10 cellular contexts compared by ENCODE assay signal in genomic region chr6:112086744-112087135, GRCh38. TPM values are rescaled to one million over a fixed set of nuclear protein-coding genes. Genes with fewer than 3 reads are reported as not detected.
DNase-seq lines count a peak whose midpoint lies in the region; ATAC-seq, FAIRE-seq and TF ChIP-seq lines count a peak whose summit lies in the region.
"Had no signal": no experiment of that assay in that cellular context is flagged by ENCODE, and none has a peak within 500 bp of the region (broad histone marks: within the 10 kb centered on the region; RNA-seq: fewer than 3 reads in every experiment).

No MANE protein-coding gene starts in this region.

- POLR2A ChIA-PET in K562 (lab: Yijun Ruan, JAX): interaction anchor here (0.7 to 1.8 kb wide), 3 partner anchors 13 to 58 kb away, joined by 3 to 9 read pairs (median 3); no protein-coding TSS in a partner anchor

- H2AFZ ChIP-seq in K562 (ENCODE audit: low read depth, low read length): peak overlapping the region; percentile 95

- peak overlapping the region; percentile 92 for H3K4me2 ChIP-seq in K562 (ENCODE audit: insufficient read depth, low read length)

- intact Hi-C loops in K562 (cut with micrococcal nuclease): loop anchor here (2.0 to 5.0 kb wide), 2 partner anchors 61 to 76 kb away; no protein-coding TSS in a partner anchor

- peak in 1 of 2 experiments; percentile 37; a peak in 2 of 4 replicates for TF ChIP-seq RAD21 in K562 (CRISPR knock-in tag; conservative IDR thresholded peaks at IDR 0.05 in 1 of 2, IDR thresholded peaks at IDR 0.05 in 1 of 2)

- H3K9me3 ChIP-seq in BE2C: no peaks in the 10 kb centered on the region
- no peaks in the 10 kb centered on the region for H3K9me3 ChIP-seq in K562 (replicated peaks; ENCODE audit: control insufficient read depth, insufficient read depth, low read depth, low read length)

- no peaks in the 10 kb centered on the region for H3K4me1 ChIP-seq in BE2C
- no peaks in the 10 kb centered on the region; a peak in 1 of 5 replicates for H3K4me1 ChIP-seq in K562 (replicated peaks in 1 of 2; ENCODE audit: control insufficient read depth in 2 of 2, insufficient read depth in 2 of 2, low read length in 2 of 2)

- H3K27me3 Mint-ChIP-seq in stimulated activated naive B cell treated with anti-CD40 and anti-IgM and Interleukin-4, amounts not matched to agents 10 μg/mL and 1 μg/mL and 100 μg/mL, for 72 hours: peaks cover 0 to 7% of the 10 kb centered on the region in 2 donors

- H3K36me3 ChIP-seq in BE2C (no peaks in the 10 kb centered on the region), K562 (ENCODE audit: control insufficient read depth, insufficient read depth, low read length) (peaks cover 30% of the 10 kb centered on the region)

- no peaks in the 10 kb centered on the region for H4K20me1 ChIP-seq in K562 (replicated peaks; ENCODE audit: control insufficient read depth, insufficient read depth, low read length)

- no peak for TF ChIP-seq EP300 in K562 (IDR thresholded peaks at IDR 0.05; ENCODE audit: low read length)

- H3K9me3 Mint-ChIP-seq in stimulated activated naive B cell treated with anti-CD40 and anti-IgM and Interleukin-4, amounts not matched to agents 10 μg/mL and 1 μg/mL and 100 μg/mL, for 72 hours: no peaks in the 10 kb centered on the region
- H3K9me3 Mint-ChIP-seq: stimulated activated naive CD8-positive, alpha-beta T cell treated with anti-CD3 and anti-CD28 coated beads, Interleukin-15, Interleukin-2, amounts not matched to agents 100 ng/mL and 50 ng/mL, for 24 hours had no signal

- TSS peak; percentile 50 for BruUV-seq in K562 (replicated peaks; lab: Mats Ljungman, UMichigan)

- peak overlapping the region; percentile 97 for H3K4me3 ChIP-seq in BE2C (ENCODE audit: low read depth, low read length)
- peak overlapping the region; percentile 62 for H3K4me3 ChIP-seq in K562

- H3K9ac ChIP-seq in K562 (ENCODE audit: insufficient read depth in 1 of 2, low read depth in 2 of 2, low read length in 2 of 2): peak overlapping the region; percentile 81 to 98

- peaks cover 9% of the 10 kb centered on the region; the same call in 2 of the 3 replicates for H3K79me2 ChIP-seq in K562 (ENCODE audit: control insufficient read depth, insufficient read depth, low read length)

- peak; percentile 78 for FAIRE-seq in K562 (lab: Jason Lieb, UNC)

- H3K27ac Mint-ChIP-seq in stimulated activated naive B cell treated with anti-CD40 and anti-IgM and Interleukin-4, amounts not matched to agents 10 μg/mL and 1 μg/mL and 100 μg/mL, for 72 hours: no peak overlapping the region
- H3K27ac Mint-ChIP-seq: stimulated activated naive CD8-positive, alpha-beta T cell treated with anti-CD3 and anti-CD28 coated beads, Interleukin-15, Interleukin-2, amounts not matched to agents 100 ng/mL and 50 ng/mL, for 24 hours had no signal

- in situ Hi-C loops in K562 (cut with MboI): no loop called here

- ATAC-seq in GM18861 (IDR thresholded peaks at IDR 0.05; ENCODE audit: unreplicated experiment): peak; percentile 30
- peak; percentile 24 for ATAC-seq in HG03045 (IDR thresholded peaks at IDR 0.05; ENCODE audit: unreplicated experiment)
- peak; percentile 69 for ATAC-seq in K562
- ATAC-seq in stimulated activated naive B cell treated with anti-CD40 and anti-IgM and Interleukin-4, amounts not matched to agents 10 μg/mL and 1 μg/mL and 100 μg/mL, for 72 hours (replicated peaks): peak; percentile 38 to 41

- H3K9me1 ChIP-seq in K562 (ENCODE audit: control insufficient read depth, insufficient read depth, low read length): no peaks in the 10 kb centered on the region

- TF ChIP-seq CTCF in BE2C (IDR thresholded peaks at IDR 0.05; ENCODE audit: low read depth, low read length): no peak
- TF ChIP-seq CTCF in K562 (IDR thresholded peaks at IDR 0.05 in 2 of 3, conservative IDR thresholded peaks at IDR 0.05 in 1 of 3; ENCODE audit: insufficient read depth in 2 of 3, low read depth in 1 of 3, low read length in 3 of 3): peak in 1 of 3 experiments; percentile 19; a peak in 2 of 6 replicates

- no peak for DNase-seq in BE2C
- DNase-seq in NCI-H226: peak; percentile 3
- peak; percentile 38 to 48 (median 43) for DNase-seq in K562 (ENCODE audit: extremely low read depth in 1 of 4, low spot score in 3 of 4)
- DNase-seq in iPS-NIHi7 (ENCODE audit: extremely low spot score): peak; percentile 29
- no peak for DNase-seq in stimulated activated naive B cell treated with anti-CD40 and anti-IgM and Interleukin-4, amounts not matched to agents 10 μg/mL and 1 μg/mL and 100 μg/mL, for 72 hours
- DNase-seq in stimulated activated CD4-positive, alpha-beta T cell treated with anti-CD3 and anti-CD28 coated beads, Interleukin-2, amount 100 ng/mL, for 24 hours: no peak

- CTCF ChIA-PET in K562 (lab: Yijun Ruan, JAX; ENCODE audit: low intra/inter-chr PET ratio): interaction anchor here (2.2 kb wide), 1 partner anchor 76 kb away, joined by 11 read pairs; no protein-coding TSS in a partner anchor

- 1% methylated on average over 8 of the region's 8 CpGs for WGBS in K562 (ENCODE audit: insufficient coverage, low coverage, missing lambda C conversion rate)

- peak overlapping the region; percentile 67 for H3K27ac ChIP-seq in K562 (ENCODE audit: extremely low read depth, low read depth, low read length)

- H3K27me3 ChIP-seq in BE2C (no peaks in the 10 kb centered on the region), K562 (ENCODE audit: control insufficient read depth in 2 of 2, insufficient read depth in 2 of 2, low read length in 2 of 2) (peaks cover 0 to 2% of the 10 kb centered on the region in 2 experiments; a peak in 2 of 5 replicates)

- TF ChIP-seq POLR2A in K562 (conservative IDR thresholded peaks at IDR 0.05): no peak

- H3K36me3 Mint-ChIP-seq in stimulated activated naive B cell treated with anti-CD40 and anti-IgM and Interleukin-4, amounts not matched to agents 10 μg/mL and 1 μg/mL and 100 μg/mL, for 72 hours: peaks cover 6% of the 10 kb centered on the region in 2 donors

- no peak overlapping the region for H3K4me3 Mint-ChIP-seq in stimulated activated naive B cell treated with anti-CD40 and anti-IgM and Interleukin-4, amounts not matched to agents 10 μg/mL and 1 μg/mL and 100 μg/mL, for 72 hours
- H3K4me3 Mint-ChIP-seq: stimulated activated naive CD8-positive, alpha-beta T cell treated with anti-CD3 and anti-CD28 coated beads, Interleukin-15, Interleukin-2, amounts not matched to agents 100 ng/mL and 50 ng/mL, for 24 hours had no signal

- peaks cover 0 to 3% of the 10 kb centered on the region in 2 donors for H3K4me1 Mint-ChIP-seq in stimulated activated naive B cell treated with anti-CD40 and anti-IgM and Interleukin-4, amounts not matched to agents 10 μg/mL and 1 μg/mL and 100 μg/mL, for 72 hours

RNA-seq across cellular contexts. Expression of gene TUBE1, which starts 0.5 kb away (rescaled TPM):
- polyA plus RNA-seq in BE2C (2012; ENCODE audit: insufficient read depth, insufficient read length, low read depth): 33.6 TPM
- 56.2 and 157 TPM in 2 replicates for total RNA-seq in K562 (2011; cell fraction: chromatin; rRNA removed; ENCODE audit: low replicate concordance)
- total RNA-seq in K562 (2011; cell fraction: nucleolus; rRNA removed): 30.2 and 37.0 TPM in 2 replicates
- 68.5 and 112 TPM in 2 replicates for total RNA-seq in K562 (2011; cell fraction: nucleoplasm; rRNA removed)
- total RNA-seq in K562 (2014; rRNA removed): 35.0 TPM in 2 replicates
- total RNA-seq in K562 (2014; rRNA removed; fragmentation: Illumina TruSeq; extraction: Trizol): 39.1 and 39.6 TPM in 2 replicates
- total RNA-seq in K562 (2015; rRNA removed; fragmentation: Illumina TruSeq; extraction: Trizol): 17.2 and 21.8 TPM in 2 replicates
- 21.7 and 22.2 TPM in 2 replicates for total RNA-seq in K562 (2021)
- polyA plus RNA-seq in K562 (2011; rRNA removed): 58.4 and 67.9 TPM in 2 replicates
- polyA plus RNA-seq in K562 (2011; cell fraction: cytosol; rRNA removed): 7.1 and 21.4 TPM in 2 replicates
- polyA plus RNA-seq in K562 (2011; cell fraction: nucleus; rRNA removed): 60.5 and 104 TPM in 2 replicates
- 10.0 and 20.1 TPM in 2 replicates for polyA plus RNA-seq in K562 (2012)
- polyA plus RNA-seq in K562 (2014; fragmentation: Illumina TruSeq; extraction: Trizol): 30.2 and 30.8 TPM in 2 replicates
- polyA plus RNA-seq in K562 (2014; fragmentation: Nextera tagmentation; extraction: Ambion mirVana): 10 to 100 TPM; 18.9 to 21.6 TPM
- 36.9 and 41.2 TPM in 2 replicates for polyA plus RNA-seq in K562 (2014; rRNA removed)
- 35.5 and 53.3 TPM in 2 replicates for polyA minus RNA-seq in K562 (2011; rRNA and poly(A)+ RNA removed)
- 9.9 and 12.3 TPM in 2 replicates for polyA minus RNA-seq in K562 (2011; cell fraction: cytosol; rRNA and poly(A)+ RNA removed)
- polyA minus RNA-seq in K562 (2011; cell fraction: nucleus; rRNA and poly(A)+ RNA removed): 64.0 and 118 TPM in 2 replicates

RNA-seq across cellular contexts. Expression of gene FAM229B, which starts 0.7 kb away (rescaled TPM):
- 19.2 TPM for polyA plus RNA-seq in BE2C (2012; ENCODE audit: insufficient read depth, insufficient read length, low read depth)
- 0.56 TPM in 1 of 2 replicates, not detected in the other for total RNA-seq in K562 (2011; cell fraction: chromatin; rRNA removed; ENCODE audit: low replicate concordance)
- total RNA-seq in K562 (2011; cell fraction: nucleolus; rRNA removed): 0.26 and 0.50 TPM in 2 replicates
- total RNA-seq in K562 (2011; cell fraction: nucleoplasm; rRNA removed): 0.44 and 0.53 TPM in 2 replicates
- total RNA-seq in K562 (2014; rRNA removed) (4.0 and 5.9 TPM in 2 replicates), K562 (2014; rRNA removed; fragmentation: Illumina TruSeq; extraction: Trizol) (5.3 and 5.8 TPM in 2 replicates), K562 (2015; rRNA removed; fragmentation: Illumina TruSeq; extraction: Trizol) (3.3 and 3.5 TPM in 2 replicates), K562 (2021) (4.0 and 4.3 TPM in 2 replicates)
- polyA plus RNA-seq in K562 (2011; rRNA removed) (10.4 and 17.4 TPM in 2 replicates), K562 (2014; fragmentation: Illumina TruSeq; extraction: Trizol) (5.1 and 5.8 TPM in 2 replicates), K562 (2014; fragmentation: Nextera tagmentation; extraction: Ambion mirVana) (10 to 100 TPM; 12.6 to 14.6 TPM), K562 (2014; rRNA removed) (5.7 and 8.2 TPM in 2 replicates)
- 5.7 and 7.7 TPM in 2 replicates for polyA plus RNA-seq in K562 (2011; cell fraction: cytosol; rRNA removed)
- 3.4 and 3.8 TPM in 2 replicates for polyA plus RNA-seq in K562 (2011; cell fraction: nucleus; rRNA removed)
- polyA plus RNA-seq in K562 (2012): 4.5 and 4.6 TPM in 2 replicates
- polyA minus RNA-seq in K562 (2011; rRNA and poly(A)+ RNA removed): 1.5 and 2.5 TPM in 2 replicates
- polyA minus RNA-seq in K562 (2011; cell fraction: cytosol; rRNA and poly(A)+ RNA removed): 3.7 TPM in 1 of 2 replicates, not detected in the other
- polyA minus RNA-seq in K562 (2011; cell fraction: nucleus; rRNA and poly(A)+ RNA removed): 0.40 and 0.44 TPM in 2 replicates

RNA-seq across cellular contexts. Expression of gene CCN6, which starts 32.8 kb away (rescaled TPM):
- polyA plus RNA-seq in BE2C (2012; ENCODE audit: insufficient read depth, insufficient read length, low read depth): 0.46 TPM
- total RNA-seq in K562 (2011; cell fraction: chromatin; rRNA removed; ENCODE audit: low replicate concordance): 0.09 TPM in 1 of 2 replicates, not detected in the other
- not detected in 2 replicates for total RNA-seq in K562 (2011; cell fraction: nucleolus; rRNA removed)
- not detected in 2 replicates for total RNA-seq in K562 (2011; cell fraction: nucleoplasm; rRNA removed)
- not detected in 2 replicates for total RNA-seq in K562 (2014; rRNA removed)
- not detected in 2 replicates for total RNA-seq in K562 (2014; rRNA removed; fragmentation: Illumina TruSeq; extraction: Trizol)
- 0.11 and 0.19 TPM in 2 replicates for total RNA-seq in K562 (2015; rRNA removed; fragmentation: Illumina TruSeq; extraction: Trizol)
- 0.47 TPM in 1 of 2 replicates, not detected in the other for total RNA-seq in K562 (2021)
- 0.16 and 0.21 TPM in 2 replicates for polyA plus RNA-seq in K562 (2011; rRNA removed)
- polyA plus RNA-seq in K562 (2011; cell fraction: cytosol; rRNA removed): 0.09 and 0.21 TPM in 2 replicates
- 0.21 TPM in 1 of 2 replicates, not detected in the other for polyA plus RNA-seq in K562 (2011; cell fraction: nucleus; rRNA removed)
- 0.29 and 0.91 TPM in 2 replicates for polyA plus RNA-seq in K562 (2012)
- polyA plus RNA-seq in K562 (2014; fragmentation: Illumina TruSeq; extraction: Trizol): 0.04 and 0.08 TPM in 2 replicates
- under 1 TPM; 0.48 to 0.62 TPM for polyA plus RNA-seq in K562 (2014; fragmentation: Nextera tagmentation; extraction: Ambion mirVana)
- 0.11 and 0.13 TPM in 2 replicates for polyA plus RNA-seq in K562 (2014; rRNA removed)
- polyA minus RNA-seq in K562 (2011; rRNA and poly(A)+ RNA removed): 0.25 TPM in 1 of 2 replicates, not detected in the other
- not detected in 2 replicates for polyA minus RNA-seq in K562 (2011; cell fraction: cytosol; rRNA and poly(A)+ RNA removed)
- 0.40 TPM in 1 of 2 replicates, not detected in the other for polyA minus RNA-seq in K562 (2011; cell fraction: nucleus; rRNA and poly(A)+ RNA removed)
- total RNA-seq: T-helper 2 cell treated with Interferon-gamma antibody and Interleukin-4, amounts not matched to agents 100 ng/mL and 5 ng/mL, for 36 hours had no signal

Comparison
In these comparisons a context has a peak if more than half of its experiments do, and no peak if none do; other contexts are left out.
1. DNase-seq: peak in NCI-H226 (single experiment), K562 (4 of 4) and iPS-NIHi7 (single experiment); none in BE2C (single experiment), stimulated activated naive B cell treated with anti-CD40 and anti-IgM and Interleukin-4, amounts not matched to agents 10 μg/mL and 1 μg/mL and 100 μg/mL, for 72 hours (single experiment) and stimulated activated CD4-positive, alpha-beta T cell treated with anti-CD3 and anti-CD28 coated beads, Interleukin-2, amount 100 ng/mL, for 24 hours (0 of 2).
2. Peak in every context shown above with its lines, with median percentiles within 50 percentile points of each other: ATAC-seq.